ENCODE assay signal across 9 cellular contexts in the genomic region with DNA sequence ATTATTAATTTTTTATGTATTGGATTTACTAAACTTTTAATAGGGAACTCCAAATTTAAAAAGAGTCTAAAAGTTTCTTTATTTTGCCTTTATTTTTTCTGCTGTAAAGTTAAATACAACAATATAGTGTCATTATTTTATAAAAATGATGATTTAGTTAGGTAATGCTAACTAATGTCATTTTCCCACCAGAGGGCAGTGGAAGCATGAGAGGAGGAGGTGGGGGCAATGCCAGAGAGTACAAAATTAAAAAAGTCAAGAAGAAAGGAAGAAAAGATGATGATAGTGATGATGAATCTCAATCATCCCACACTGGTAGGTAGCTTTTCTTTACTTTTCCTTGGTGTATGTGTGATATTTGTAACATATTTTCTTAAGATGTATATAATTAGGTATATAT. TPM values are rescaled to one million over a fixed set of nuclear protein-coding genes. Genes with fewer than 3 reads are reported as not detected.
DNase-seq lines count a peak whose midpoint lies in the region; ATAC-seq and TF ChIP-seq lines count a peak whose summit lies in the region.
"Had no signal": no experiment of that assay in that cellular context is flagged by ENCODE, and none has a peak within 500 bp of the region (broad histone marks: within the 10 kb centered on the region; RNA-seq: fewer than 3 reads in every experiment).

No MANE protein-coding gene starts in this region.

- no peak overlapping the region for H3K14ac ChIP-seq in IMR-90 (replicated peaks; ENCODE audit: low read depth, low read length)

- H3K27ac ChIP-seq in IMR-90 (ENCODE audit: insufficient read depth, low read length), result no peak overlapping the region
- no peak overlapping the region for H3K27ac ChIP-seq in testis

- H3K23ac ChIP-seq in IMR-90 (ENCODE audit: low read depth, low read length), result no peak overlapping the region

- no peaks in the 10 kb centered on the region for H3K9me3 Mint-ChIP-seq in activated naive CD4-positive, alpha-beta T cell treated with anti-CD3 and anti-CD28 coated beads for 36 hours
- no peaks in the 10 kb centered on the region for H3K9me3 Mint-ChIP-seq in activated naive CD4-positive, alpha-beta T cell treated with anti-CD3 and anti-CD28 coated beads, Interleukin-2, amount 10 ng/mL, durations not matched to agents 7 days and 5 days

- H3K79me1 ChIP-seq in IMR-90 (ENCODE audit: low read depth in 1 of 2, low read length in 2 of 2), result no peaks in the 10 kb centered on the region

- no peak overlapping the region for H2AK9ac ChIP-seq in IMR-90 (replicated peaks; ENCODE audit: low read depth, low read length, poor library complexity)

- CTCF ChIA-PET in activated naive CD4-positive, alpha-beta T cell treated with anti-CD3 and anti-CD28 coated beads for 36 hours (lab: Charles Lee), result no interaction called here
- CTCF ChIA-PET in activated naive CD4-positive, alpha-beta T cell treated with anti-CD3 and anti-CD28 coated beads, Interleukin-2, amount 10 ng/mL, durations not matched to agents 7 days and 5 days (lab: Charles Lee), result interaction anchor here (1.2 kb wide), 1 partner anchor 10 kb away, joined by 4 read pairs; no protein-coding TSS in a partner anchor
- CTCF ChIA-PET in IMR-90 (lab: Yijun Ruan, JAX), result no interaction called here

- no peak overlapping the region for H4K8ac ChIP-seq in IMR-90 (ENCODE audit: low read depth in 2 of 2, low read length in 2 of 2)

- intact Hi-C loops in activated naive CD4-positive, alpha-beta T cell treated with anti-CD3 and anti-CD28 coated beads for 36 hours (cut with micrococcal nuclease), result loop anchor here (1.0 to 5.0 kb wide), 3 partner anchors 355 to 850 kb away; partner anchors contain the start of gene NDUFAF4
- intact Hi-C loops in IMR-90 (cut with micrococcal nuclease) (loop anchor here (5.0 to 10.0 kb wide), 2 partner anchors 355 to 512 kb away; partner anchors contain the start of gene NDUFAF4), testis (cut with DNase I; ENCODE audit: low total_unique reads) (no loop called here), mucosa of descending colon (cut with DNase I, micrococcal nuclease) (no loop called here)

- H2BK5ac ChIP-seq in IMR-90 (ENCODE audit: low read depth, low read length, poor library complexity, severe bottlenecking), result no peak overlapping the region

- no peak overlapping the region for H4K91ac ChIP-seq in IMR-90 (ENCODE audit: insufficient read depth, low read depth, low read length)

- no peak overlapping the region for H3K27ac Mint-ChIP-seq in activated naive CD4-positive, alpha-beta T cell treated with anti-CD3 and anti-CD28 coated beads for 36 hours
- H3K27ac Mint-ChIP-seq in activated naive CD4-positive, alpha-beta T cell treated with anti-CD3 and anti-CD28 coated beads, Interleukin-2, amount 10 ng/mL, durations not matched to agents 7 days and 5 days, result no peak overlapping the region

- H2AFZ ChIP-seq in IMR-90 (replicated peaks; ENCODE audit: low read length, poor library complexity), result no peak overlapping the region

- H3K36me3 ChIP-seq in IMR-90 (ENCODE audit: control insufficient read depth, insufficient read depth, low read length), result peaks cover 14% of the 10 kb centered on the region
- no peaks in the 10 kb centered on the region for H3K36me3 ChIP-seq in testis (ENCODE audit: low read depth, missing control alignments)
- peaks cover 6% of the 10 kb centered on the region for H3K36me3 ChIP-seq in mucosa of descending colon (ENCODE audit: low read depth)

- peaks cover 33% of the 10 kb centered on the region for H3K36me3 Mint-ChIP-seq in activated naive CD4-positive, alpha-beta T cell treated with anti-CD3 and anti-CD28 coated beads for 36 hours (ENCODE audit: low read depth)
- H3K36me3 Mint-ChIP-seq in activated naive CD4-positive, alpha-beta T cell treated with anti-CD3 and anti-CD28 coated beads, Interleukin-2, amount 10 ng/mL, durations not matched to agents 7 days and 5 days, result peaks cover 40% of the 10 kb centered on the region

- no peak overlapping the region for H2AK5ac ChIP-seq in IMR-90 (ENCODE audit: low read depth, low read length)

- no TSS peak for BruUV-seq in IMR-90 (replicated peaks; lab: Mats Ljungman, UMichigan)

- no peak overlapping the region for H3K4ac ChIP-seq in IMR-90 (ENCODE audit: low read depth, low read length)

- no peak for ATAC-seq in IMR-90 (ENCODE audit: low read depth)
- no peak for ATAC-seq in mucosa of descending colon

- no peak overlapping the region for H3K9ac ChIP-seq in IMR-90 (ENCODE audit: low read depth, low read length)

- no peaks in the 10 kb centered on the region for H3K9me3 ChIP-seq in IMR-90 (ENCODE audit: control insufficient read depth, insufficient read depth, low read length)
- H3K9me3 ChIP-seq in testis, result no peaks in the 10 kb centered on the region
- no peaks in the 10 kb centered on the region for H3K9me3 ChIP-seq in mucosa of descending colon

- H3K27me3 Mint-ChIP-seq in activated naive CD4-positive, alpha-beta T cell treated with anti-CD3 and anti-CD28 coated beads for 36 hours (ENCODE audit: low read depth), result no peaks in the 10 kb centered on the region
- H3K27me3 Mint-ChIP-seq in activated naive CD4-positive, alpha-beta T cell treated with anti-CD3 and anti-CD28 coated beads, Interleukin-2, amount 10 ng/mL, durations not matched to agents 7 days and 5 days, result no peaks in the 10 kb centered on the region

- H3K4me3 ChIP-seq in IMR-90 (ENCODE audit: insufficient read depth, low read depth, low read length), result no peak overlapping the region
- no peak overlapping the region for H3K4me3 ChIP-seq in astrocyte of the spinal cord (ENCODE audit: low read depth, low read length)
- H3K4me3 ChIP-seq in testis, result no peak overlapping the region
- H3K4me3 ChIP-seq in mucosa of descending colon, result no peak overlapping the region

- H3K4me1 Mint-ChIP-seq in activated naive CD4-positive, alpha-beta T cell treated with anti-CD3 and anti-CD28 coated beads for 36 hours (ENCODE audit: low read depth), result no peaks in the 10 kb centered on the region
- no peaks in the 10 kb centered on the region for H3K4me1 Mint-ChIP-seq in activated naive CD4-positive, alpha-beta T cell treated with anti-CD3 and anti-CD28 coated beads, Interleukin-2, amount 10 ng/mL, durations not matched to agents 7 days and 5 days

- peak; percentile 38; the same call in 1 of the 2 replicates for TF ChIP-seq RAD21 in IMR-90 (IDR thresholded peaks at IDR 0.05; ENCODE audit: low read length)

- no peak overlapping the region for H2BK20ac ChIP-seq in IMR-90 (ENCODE audit: low read depth, low read length)

- TF ChIP-seq CTCF in IMR-90 (conservative IDR thresholded peaks at IDR 0.05; ENCODE audit: low read depth, low read length) (peak; percentile 33), astrocyte of the spinal cord (IDR thresholded peaks at IDR 0.05; ENCODE audit: low read depth, low read length) (peak; percentile 26), testis (IDR thresholded peaks at IDR 0.05) (peak in 2 of 3 experiments; percentile 26 to 43), mucosa of descending colon (IDR thresholded peaks at IDR 0.05) (no peak)

- H3K27me3 ChIP-seq in IMR-90 (ENCODE audit: control insufficient read depth, insufficient read depth, low read length), result no peaks in the 10 kb centered on the region
- H3K27me3 ChIP-seq in testis, result no peaks in the 10 kb centered on the region

- DNase-seq in activated naive CD4-positive, alpha-beta T cell treated with anti-CD3 and anti-CD28 coated beads for 36 hours, result peak; percentile 6
- no peak for DNase-seq in activated naive CD4-positive, alpha-beta T cell treated with anti-CD3 and anti-CD28 coated beads, Interleukin-2, amount 10 ng/mL, durations not matched to agents 7 days and 5 days
- no peak for DNase-seq in IMR-90
- DNase-seq in astrocyte of the spinal cord (ENCODE audit: low read depth, low spot score), result no peak
- no peak for DNase-seq in testis
- DNase-seq in mucosa of descending colon, result no peak
- no peak for DNase-seq in NCI-H1930 (lab: John Stamatoyannopoulos, UW)
- DNase-seq in NCI-H2196 (lab: John Stamatoyannopoulos, UW; ENCODE audit: unreplicated experiment), result no peak
- DNase-seq: activated CD4-positive, alpha-beta T cell treated with anti-CD3 and anti-CD28 coated beads, Interleukin-2, amount 50 U/mL, for 48 hours had no signal

- POLR2A ChIA-PET in IMR-90 (lab: Charles Lee; ENCODE audit: unreplicated experiment), result no interaction called here

- no peak overlapping the region for H2BK120ac ChIP-seq in IMR-90 (ENCODE audit: low read depth, low read length)

- H3K56ac ChIP-seq in IMR-90 (ENCODE audit: extremely low read depth, insufficient read depth, low read length), result no peak overlapping the region

- TF ChIP-seq POLR2A in IMR-90 (IDR thresholded peaks at IDR 0.05; ENCODE audit: low read depth, low read length), result no peak
- no peak for TF ChIP-seq POLR2A in testis (IDR thresholded peaks at IDR 0.05)

- in situ Hi-C loops in IMR-90 (cut with MboI; ENCODE audit: low sequenced_read_pairs) (no loop called here), astrocyte of the spinal cord (cut with HindIII; ENCODE audit: low sequenced_read_pairs) (no loop called here)

- dilution Hi-C loops in IMR-90 (cut with HindIII; ENCODE audit: low sequenced_read_pairs, unreplicated experiment), result no loop called here

- no peak overlapping the region for H3K4me2 ChIP-seq in IMR-90 (ENCODE audit: low read depth, low read length)

- no peak overlapping the region for H4K5ac ChIP-seq in IMR-90 (ENCODE audit: low read depth, low read length)

- no peak overlapping the region for H3K18ac ChIP-seq in IMR-90 (ENCODE audit: low read depth, low read length)

- no peak overlapping the region for H2BK15ac ChIP-seq in IMR-90 (ENCODE audit: low read depth, low read length)

- H4K20me1 ChIP-seq in IMR-90 (ENCODE audit: insufficient read depth, low read length), result no peaks in the 10 kb centered on the region

- no peak overlapping the region for H3K4me3 Mint-ChIP-seq in activated naive CD4-positive, alpha-beta T cell treated with anti-CD3 and anti-CD28 coated beads for 36 hours
- H3K4me3 Mint-ChIP-seq in activated naive CD4-positive, alpha-beta T cell treated with anti-CD3 and anti-CD28 coated beads, Interleukin-2, amount 10 ng/mL, durations not matched to agents 7 days and 5 days, result no peak overlapping the region

- H3K9me1 ChIP-seq in IMR-90 (ENCODE audit: insufficient read depth, low read length), result no peaks in the 10 kb centered on the region

- H3K4me1 ChIP-seq in IMR-90 (ENCODE audit: control insufficient read depth, insufficient read depth, low read length), result no peaks in the 10 kb centered on the region
- H3K4me1 ChIP-seq in testis, result no peaks in the 10 kb centered on the region
- H3K4me1 ChIP-seq in mucosa of descending colon (ENCODE audit: low read depth), result no peaks in the 10 kb centered on the region

RNA-seq across cellular contexts. Expression of gene FHL5, which starts 20.2 kb away (rescaled TPM):
- not detected for total RNA-seq in activated naive CD4-positive, alpha-beta T cell treated with anti-CD3 and anti-CD28 coated beads for 36 hours
- total RNA-seq in IMR-90 (2012; rRNA removed) (not detected in 2 replicates), testis (10 to 100 TPM; 23.3 to 38.2 TPM), mucosa of descending colon (1 to 10 TPM in 2 of 3 donors, under 1 TPM in 1; 0.69 to 7.2 (median 4.2) TPM)
- polyA plus RNA-seq in IMR-90 (2012; rRNA removed) (not detected in 2 replicates), testis (ENCODE audit: insufficient read depth, low read depth, low replicate concordance) (94.5 TPM)
- polyA plus RNA-seq in IMR-90 (2012; cell fraction: cytosol; rRNA removed), result not detected in 2 replicates
- not detected in 2 replicates for polyA plus RNA-seq in IMR-90 (2012; cell fraction: nucleus; rRNA removed; ENCODE audit: low replicate concordance)

RNA-seq across cellular contexts. Expression of gene UFL1, which starts 21.1 kb away (rescaled TPM):
- total RNA-seq in activated naive CD4-positive, alpha-beta T cell treated with anti-CD3 and anti-CD28 coated beads for 36 hours, result 10 to 100 TPM; 28.3 to 28.7 TPM
- total RNA-seq in IMR-90 (2012; rRNA removed) (19.2 and 32.8 TPM in 2 replicates), testis (10 to 100 TPM; 23.4 to 23.8 TPM), mucosa of descending colon (10 to 100 TPM; 21.5 to 24.9 (median 24.3) TPM)
- polyA plus RNA-seq in IMR-90 (2012; rRNA removed) (7.1 and 8.2 TPM in 2 replicates), testis (ENCODE audit: insufficient read depth, low read depth, low replicate concordance) (12.4 TPM)
- 0.77 and 0.79 TPM in 2 replicates for polyA plus RNA-seq in IMR-90 (2012; cell fraction: cytosol; rRNA removed)
- polyA plus RNA-seq in IMR-90 (2012; cell fraction: nucleus; rRNA removed; ENCODE audit: low replicate concordance), result 0.85 and 10.9 TPM in 2 replicates

Comparison
In these comparisons a context has a peak if more than half of its experiments do, and no peak if none do; other contexts are left out.
1. intact Hi-C loops: an anchor here in activated naive CD4-positive, alpha-beta T cell treated with anti-CD3 and anti-CD28 coated beads for 36 hours (1.0 to 5.0 kb wide) and IMR-90 (5.0 to 10.0 kb wide); none called in testis and mucosa of descending colon.